Comparison of ENCODE assay signal across 10 cellular contexts in genomic region chr11:66337103-66337899, GRCh38. TPM values are rescaled to one million over a fixed set of nuclear protein-coding genes. Genes with fewer than 3 reads are reported as not detected.
DNase-seq lines count a peak whose midpoint lies in the region; ATAC-seq, FAIRE-seq and TF ChIP-seq lines count a peak whose summit lies in the region.
"Had no signal": no experiment of that assay in that cellular context is flagged by ENCODE, and none has a peak within 500 bp of the region (broad histone marks: within the 10 kb centered on the region; RNA-seq: fewer than 3 reads in every experiment).

No MANE protein-coding gene starts in this region.

- no peaks in the 10 kb centered on the region for H3K27me3 Mint-ChIP-seq in activated naive CD4-positive, alpha-beta T cell treated with anti-CD3 and anti-CD28 coated beads, Interleukin-2, amount 50 U/mL, for 24 hours

- H3K36me3 ChIP-seq in keratinocyte (ENCODE audit: control insufficient read depth in 2 of 2, extremely low read depth in 1 of 2, insufficient read depth in 2 of 2, low read length in 2 of 2) (peaks cover 33 to 51% of the 10 kb centered on the region in 2 experiments), upper lobe of right lung (peaks cover 46% of the 10 kb centered on the region)

- peaks cover 26% of the 10 kb centered on the region for H3K79me2 ChIP-seq in keratinocyte (ENCODE audit: control insufficient read depth, insufficient read depth, low read length)

- H4K20me1 ChIP-seq in keratinocyte (ENCODE audit: control insufficient read depth, extremely low read depth, insufficient read depth, low read length), result peaks cover 3% of the 10 kb centered on the region

- H3K27me3 ChIP-seq in keratinocyte (ENCODE audit: control insufficient read depth, extremely low read depth, insufficient read depth, low read length) (no peaks in the 10 kb centered on the region), upper lobe of right lung (no peaks in the 10 kb centered on the region)

- H3K4me1 ChIP-seq in keratinocyte (ENCODE audit: control insufficient read depth, extremely low read depth, insufficient read depth, low read length) (peaks cover 49% of the 10 kb centered on the region), upper lobe of right lung (peaks cover 25% of the 10 kb centered on the region)

- dilution Hi-C loops in keratinocyte (cut with MboI; ENCODE audit: extremely low pct_ligation_motif_present, low sequenced_read_pairs), result no loop called here

- no peak for DNase-seq in activated naive CD4-positive, alpha-beta T cell treated with anti-CD3 and anti-CD28 coated beads, Interleukin-2, amount 50 U/mL, for 16 hours
- peak; percentile 45 for DNase-seq in amniotic epithelial cell (ENCODE audit: low read depth)
- no peak for DNase-seq in keratinocyte (ENCODE audit: low read depth, low spot score)
- DNase-seq in upper lobe of right lung, result peak; percentile 63
- DNase-seq in middle frontal gyrus (ENCODE audit: extremely low spot score, low spot score), result no peak
- DNase-seq in DMS53 treated with DMSO at 0.1 percent for 48 hours (lab: John Stamatoyannopoulos, UW; ENCODE audit: unreplicated experiment), result no peak
- DNase-seq in mucosa of gallbladder (ENCODE audit: low spot score), result no peak
- DNase-seq: DND-41, NCI-H510A treated with DMSO at 0.1 percent for 48 hours had no signal

- FAIRE-seq in keratinocyte (lab: Jason Lieb, UNC), result no peak

- no peaks in the 10 kb centered on the region for H3K9me3 Mint-ChIP-seq in activated naive CD4-positive, alpha-beta T cell treated with anti-CD3 and anti-CD28 coated beads, Interleukin-2, amount 50 U/mL, for 24 hours

- TF ChIP-seq CTCF in keratinocyte (optimal IDR thresholded peaks at IDR 0.05 in 1 of 3, IDR thresholded peaks at IDR 0.05 in 1 of 3, conservative IDR thresholded peaks at IDR 0.05 in 1 of 3; ENCODE audit: extremely low read depth in 1 of 3, insufficient read depth in 2 of 3, low read length in 3 of 3) (no peak), upper lobe of right lung (IDR thresholded peaks at IDR 0.05) (no peak)

- peak overlapping the region; percentile 97 for H3K27ac ChIP-seq in keratinocyte (ENCODE audit: control insufficient read depth, insufficient read depth, low read length)
- H3K27ac ChIP-seq in upper lobe of right lung, result peak overlapping the region; percentile 75

- H3K4me3 ChIP-seq in keratinocyte (ENCODE audit: control insufficient read depth in 2 of 3, extremely low read depth in 1 of 3, insufficient read depth in 2 of 3, low read depth in 1 of 3, low read length in 3 of 3) (peak overlapping the region in 1 of 3 experiments; percentile 78), upper lobe of right lung (no peak overlapping the region)

- no peak for ATAC-seq in upper lobe of right lung

- peaks cover 22% of the 10 kb centered on the region for H3K4me1 Mint-ChIP-seq in activated naive CD4-positive, alpha-beta T cell treated with anti-CD3 and anti-CD28 coated beads, Interleukin-2, amount 50 U/mL, for 24 hours

- H3K9ac ChIP-seq in keratinocyte (ENCODE audit: control insufficient read depth, extremely low read depth, insufficient read depth, low read length), result peak overlapping the region; percentile 85

- H3K36me3 Mint-ChIP-seq in activated naive CD4-positive, alpha-beta T cell treated with anti-CD3 and anti-CD28 coated beads, Interleukin-2, amount 50 U/mL, for 24 hours, result peaks cover 4% of the 10 kb centered on the region

- intact Hi-C loops in upper lobe of right lung (cut with DNase I), result no loop called here

- H3K9me3 ChIP-seq in keratinocyte (ENCODE audit: control insufficient read depth, low read depth, low read length), result no peaks in the 10 kb centered on the region
- no peaks in the 10 kb centered on the region for H3K9me3 ChIP-seq in upper lobe of right lung

- H3K4me3 Mint-ChIP-seq in activated naive CD4-positive, alpha-beta T cell treated with anti-CD3 and anti-CD28 coated beads, Interleukin-2, amount 50 U/mL, for 24 hours, result peak overlapping the region; percentile 87

- H3K4me2 ChIP-seq in keratinocyte (ENCODE audit: control insufficient read depth, extremely low read depth, insufficient read depth, low read depth, low read length), result peak overlapping the region; percentile 95

- H3K9me1 ChIP-seq in keratinocyte (ENCODE audit: control insufficient read depth, extremely low read depth, insufficient read depth, low read length), result peaks cover 6% of the 10 kb centered on the region

- no peak overlapping the region for H3K27ac Mint-ChIP-seq in activated naive CD4-positive, alpha-beta T cell treated with anti-CD3 and anti-CD28 coated beads, Interleukin-2, amount 50 U/mL, for 24 hours

- no peak overlapping the region for H2AFZ ChIP-seq in keratinocyte (ENCODE audit: control insufficient read depth, low read length)

RNA-seq across cellular contexts. Expression of gene RIN1, which starts 1.1 kb away (rescaled TPM):
- 10.6 to 18.6 TPM (median 16.1 TPM) in 3 replicates for polyA plus RNA-seq in keratinocyte
- polyA plus RNA-seq in keratinocyte (2011; ENCODE audit: low read depth), result 7.9 TPM
- 6.2 and 20.7 TPM in 2 replicates for polyA plus RNA-seq in keratinocyte (2011; cell fraction: cytosol; rRNA removed)
- 19.3 and 34.2 TPM in 2 replicates for polyA plus RNA-seq in keratinocyte (2011; cell fraction: nucleus; rRNA removed)
- polyA plus RNA-seq in keratinocyte (2012; ENCODE audit: low replicate concordance), result 28.8 and 29.9 TPM in 2 replicates
- 7.6 to 19.7 TPM (median 10.7 TPM) in 3 replicates for polyA minus RNA-seq in keratinocyte
- 44.9 TPM for polyA minus RNA-seq in keratinocyte (2011; cell fraction: cytosol; rRNA and poly(A)+ RNA removed)
- 20.1 and 21.6 TPM in 2 replicates for polyA minus RNA-seq in keratinocyte (2011; cell fraction: nucleus; rRNA and poly(A)+ RNA removed)
- total RNA-seq in upper lobe of right lung (7.4 TPM), mucosa of gallbladder (16.0 TPM)

RNA-seq across cellular contexts. Expression of gene BRMS1, which starts 7.6 kb away (rescaled TPM):
- polyA plus RNA-seq in keratinocyte, result 61.4 to 65.8 TPM (median 64.8 TPM) in 3 replicates
- 31.0 TPM for polyA plus RNA-seq in keratinocyte (2011; ENCODE audit: low read depth)
- 37.7 and 68.6 TPM in 2 replicates for polyA plus RNA-seq in keratinocyte (2011; cell fraction: cytosol; rRNA removed)
- polyA plus RNA-seq in keratinocyte (2011; cell fraction: nucleus; rRNA removed), result 44.0 and 44.5 TPM in 2 replicates
- polyA plus RNA-seq in keratinocyte (2012; ENCODE audit: low replicate concordance), result 38.4 and 73.3 TPM in 2 replicates
- polyA minus RNA-seq in keratinocyte, result 14.7 to 32.2 TPM (median 21.4 TPM) in 3 replicates
- polyA minus RNA-seq in keratinocyte (2011; cell fraction: cytosol; rRNA and poly(A)+ RNA removed), result 28.6 TPM
- polyA minus RNA-seq in keratinocyte (2011; cell fraction: nucleus; rRNA and poly(A)+ RNA removed), result 9.1 and 10.6 TPM in 2 replicates
- total RNA-seq in upper lobe of right lung (32.1 TPM), mucosa of gallbladder (32.2 TPM)

RNA-seq across cellular contexts. Expression of gene B4GAT1, which starts 10.1 kb away (rescaled TPM):
- polyA plus RNA-seq in keratinocyte, result 5.2 to 6.0 TPM (median 5.7 TPM) in 3 replicates
- 2.8 TPM for polyA plus RNA-seq in keratinocyte (2011; ENCODE audit: low read depth)
- polyA plus RNA-seq in keratinocyte (2011; cell fraction: cytosol; rRNA removed), result 2.3 and 3.2 TPM in 2 replicates
- 7.9 and 11.1 TPM in 2 replicates for polyA plus RNA-seq in keratinocyte (2011; cell fraction: nucleus; rRNA removed)
- 8.2 and 9.6 TPM in 2 replicates for polyA plus RNA-seq in keratinocyte (2012; ENCODE audit: low replicate concordance)
- 2.2 to 3.3 TPM (median 3.3 TPM) in 3 replicates for polyA minus RNA-seq in keratinocyte
- 7.1 TPM for polyA minus RNA-seq in keratinocyte (2011; cell fraction: cytosol; rRNA and poly(A)+ RNA removed)
- 4.7 and 6.7 TPM in 2 replicates for polyA minus RNA-seq in keratinocyte (2011; cell fraction: nucleus; rRNA and poly(A)+ RNA removed)
- total RNA-seq in upper lobe of right lung, result 27.4 TPM
- total RNA-seq in mucosa of gallbladder, result 43.8 TPM

RNA-seq across cellular contexts. Expression of gene CD248, which starts 20.5 kb away (rescaled TPM):
- 0.02 to 0.40 TPM (median 0.12 TPM) in 3 replicates for polyA plus RNA-seq in keratinocyte
- 0.37 TPM for polyA plus RNA-seq in keratinocyte (2011; ENCODE audit: low read depth)
- polyA plus RNA-seq in keratinocyte (2011; cell fraction: cytosol; rRNA removed), result 0.05 and 0.06 TPM in 2 replicates
- 0.31 and 0.40 TPM in 2 replicates for polyA plus RNA-seq in keratinocyte (2011; cell fraction: nucleus; rRNA removed)
- 0.06 and 1.2 TPM in 2 replicates for polyA plus RNA-seq in keratinocyte (2012; ENCODE audit: low replicate concordance)
- 0.23 to 0.52 TPM in 2 of 3 replicates, not detected in the other for polyA minus RNA-seq in keratinocyte
- not detected for polyA minus RNA-seq in keratinocyte (2011; cell fraction: cytosol; rRNA and poly(A)+ RNA removed)
- polyA minus RNA-seq in keratinocyte (2011; cell fraction: nucleus; rRNA and poly(A)+ RNA removed), result 0.21 TPM in 1 of 2 replicates, not detected in the other
- total RNA-seq in upper lobe of right lung, result 10.0 TPM
- total RNA-seq in mucosa of gallbladder, result 34.7 TPM

RNA-seq across cellular contexts. Expression of gene SLC29A2, which starts 34.3 kb away (rescaled TPM):
- polyA plus RNA-seq in keratinocyte, result 1.3 to 2.7 TPM (median 1.7 TPM) in 3 replicates
- 0.27 TPM for polyA plus RNA-seq in keratinocyte (2011; ENCODE audit: low read depth)
- polyA plus RNA-seq in keratinocyte (2011; cell fraction: cytosol; rRNA removed), result 2.0 and 2.5 TPM in 2 replicates
- 6.3 and 6.7 TPM in 2 replicates for polyA plus RNA-seq in keratinocyte (2011; cell fraction: nucleus; rRNA removed)
- polyA plus RNA-seq in keratinocyte (2012; ENCODE audit: low replicate concordance), result 2.9 and 3.8 TPM in 2 replicates
- polyA minus RNA-seq in keratinocyte, result 1.5 to 7.7 TPM (median 1.6 TPM) in 3 replicates
- 2.3 TPM for polyA minus RNA-seq in keratinocyte (2011; cell fraction: cytosol; rRNA and poly(A)+ RNA removed)
- polyA minus RNA-seq in keratinocyte (2011; cell fraction: nucleus; rRNA and poly(A)+ RNA removed), result 1.2 and 2.0 TPM in 2 replicates
- 14.2 TPM for total RNA-seq in upper lobe of right lung
- 19.0 TPM for total RNA-seq in mucosa of gallbladder

Comparison
In these comparisons a context has a peak if more than half of its experiments do, and no peak if none do; other contexts are left out.
1. DNase-seq: peak in amniotic epithelial cell (single experiment) and upper lobe of right lung (single experiment); none in activated naive CD4-positive, alpha-beta T cell treated with anti-CD3 and anti-CD28 coated beads, Interleukin-2, amount 50 U/mL, for 16 hours (single experiment), keratinocyte (single experiment), middle frontal gyrus (single experiment), DMS53 treated with DMSO at 0.1 percent for 48 hours (single experiment) and mucosa of gallbladder (single experiment).